9 cellular contexts compared by ENCODE assay signal in the genomic region with DNA sequence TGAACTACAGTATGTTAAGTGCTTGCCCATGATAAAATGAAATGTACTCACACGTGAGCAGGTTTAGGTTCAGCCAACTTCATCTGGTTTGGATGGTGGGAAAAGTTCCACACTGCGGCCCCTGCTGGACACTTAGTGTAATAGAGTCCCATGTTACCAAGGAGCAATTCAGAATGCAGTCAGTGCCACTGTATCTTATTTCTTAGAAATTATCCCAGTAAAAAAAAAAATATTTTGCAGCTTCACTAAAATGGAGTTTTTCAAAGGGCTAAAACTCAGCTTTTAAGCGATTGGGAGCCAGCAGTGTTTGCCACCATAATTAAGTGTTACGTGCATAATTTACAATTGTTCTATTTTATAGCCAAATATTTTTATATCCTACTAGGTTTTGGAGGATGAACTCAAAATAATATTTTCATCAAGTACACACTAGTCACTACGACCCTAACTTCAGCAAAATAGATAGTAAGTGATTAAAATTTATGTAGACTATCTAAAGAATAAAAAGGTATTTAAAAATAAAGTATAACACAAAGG.
DNase-seq lines count a peak whose midpoint lies in the region; ATAC-seq and TF ChIP-seq lines count a peak whose summit lies in the region.
"Had no signal": no experiment of that assay in that cellular context is flagged by ENCODE, and none has a peak within 500 bp of the region (broad histone marks: within the 10 kb centered on the region; RNA-seq: fewer than 3 reads in every experiment).

No MANE protein-coding gene starts in this region.

- no peaks in the 10 kb centered on the region for H3K9me2 ChIP-seq in SK-N-SH

- H3K27me3 Mint-ChIP-seq in brain, result peaks cover 4% of the 10 kb centered on the region

- no peak overlapping the region for H3K27ac Mint-ChIP-seq in brain

- no peak overlapping the region for H3K9ac ChIP-seq in SK-N-SH
- H3K9ac ChIP-seq: BLaER1 had no signal

- no peaks in the 10 kb centered on the region for H3F3A ChIP-seq in SK-N-SH (replicated peaks; ENCODE audit: insufficient read depth)

- no peak overlapping the region for H2AFZ ChIP-seq in SK-N-SH (ENCODE audit: low read depth)

- peaks cover 0 to 2% (median 0%) of the 10 kb centered on the region in 5 experiments for H3K9me3 Mint-ChIP-seq in brain

- CTCF ChIA-PET in SK-N-SH (lab: Yijun Ruan, JAX), result interaction anchor here (0.6 to 3.7 kb wide), 31 partner anchors 10 to 714 kb away, joined by 3 to 30 read pairs (median 4); no protein-coding TSS in a partner anchor

- H3K4me2 ChIP-seq in SK-N-SH, result no peak overlapping the region
- H3K4me2 ChIP-seq: BLaER1 had no signal

- no peak overlapping the region for H3K27ac ChIP-seq in SK-N-SH (ENCODE audit: low read depth in 2 of 2, low read length in 1 of 2)
- H3K27ac ChIP-seq: BLaER1 had no signal

- no peaks in the 10 kb centered on the region for H3K27me3 ChIP-seq in SK-N-SH (ENCODE audit: insufficient read depth)
- H3K27me3 ChIP-seq: BLaER1 had no signal

- peaks cover 26% of the 10 kb centered on the region for H3K4me1 Mint-ChIP-seq in brain

- no peaks in the 10 kb centered on the region for H3K4me1 ChIP-seq in SK-N-SH (ENCODE audit: control insufficient read depth in 1 of 2, insufficient read depth in 2 of 2, low read depth in 1 of 2, low read length in 1 of 2)
- H3K4me1 ChIP-seq: BLaER1 had no signal

- H3K9me3 ChIP-seq in SK-N-SH, result no peaks in the 10 kb centered on the region
- H3K9me3 ChIP-seq: BLaER1 had no signal

- peak; percentile 93 for ATAC-seq in GM21576 (IDR thresholded peaks at IDR 0.05; ENCODE audit: unreplicated experiment)

- H4K20me1 ChIP-seq in SK-N-SH (ENCODE audit: insufficient read depth), result no peaks in the 10 kb centered on the region
- H4K20me1 ChIP-seq: BLaER1 had no signal

- peak; percentile 89 for TF ChIP-seq CTCF in SK-N-SH (IDR thresholded peaks at IDR 0.05)
- TF ChIP-seq CTCF in brain (conservative IDR thresholded peaks at IDR 0.05), result peak; percentile 82

- H3K36me3 Mint-ChIP-seq in brain, result no peaks in the 10 kb centered on the region

- WGBS in SK-N-SH (ENCODE audit: low lambda C conversion rate), result 25% methylated on average over 5 of the region's 5 CpGs

- H3K36me3 ChIP-seq in SK-N-SH (replicated peaks in 1 of 2; ENCODE audit: control insufficient read depth in 1 of 2, insufficient read depth in 2 of 2, low read length in 1 of 2), result no peaks in the 10 kb centered on the region
- H3K36me3 ChIP-seq: BLaER1 had no signal

- POLR2A ChIA-PET in SK-N-SH (lab: Yijun Ruan, JAX), result no interaction called here

- peak in 2 of 3 experiments; percentile 13 to 27 for DNase-seq in NCI-H1417 (lab: John Stamatoyannopoulos, UW)
- DNase-seq in NCI-H1417 treated with DMSO at 0.1 percent for 48 hours (lab: John Stamatoyannopoulos, UW), result no peak
- peak; percentile 28 for DNase-seq in HT-29 (ENCODE audit: low spot score)
- peak; percentile 50 for DNase-seq in SK-N-SH
- peak; percentile 65 for DNase-seq in iPS-NIHi7 (ENCODE audit: extremely low spot score)
- DNase-seq in stimulated activated CD4-positive, alpha-beta T cell treated with anti-CD3 and anti-CD28 coated beads, Interleukin-15, amount 100 ng/mL, for 24 hours, result peak; percentile 52

- H3K4me3 Mint-ChIP-seq in brain, result no peak overlapping the region

- H3K79me2 ChIP-seq in SK-N-SH (ENCODE audit: insufficient read depth), result no peaks in the 10 kb centered on the region

- TF ChIP-seq EP300 in SK-N-SH (IDR thresholded peaks at IDR 0.05; ENCODE audit: borderline replicate concordance in 1 of 2, low read depth in 1 of 2, low read length in 1 of 2), result no peak

- H3K4me3 ChIP-seq in SK-N-SH (ENCODE audit: low read depth in 2 of 2, low read length in 1 of 2), result no peak overlapping the region; a peak in 1 of 4 replicates
- H3K4me3 ChIP-seq: BLaER1 had no signal

- TF ChIP-seq RAD21 in SK-N-SH (IDR thresholded peaks at IDR 0.05; ENCODE audit: low read length), result peak; percentile 74

TF ChIP-seq in SK-N-SH, 30 proteins besides CTCF, POLR2A, EP300 and RAD21:
- TF ChIP-seq SMC3 (IDR thresholded peaks at IDR 0.05; ENCODE audit: low read depth, low read length) (peak; percentile 88), TAF1 (IDR thresholded peaks at IDR 0.05; ENCODE audit: borderline replicate concordance, low read depth, low read length) (no peak)
